In the genomic region with DNA sequence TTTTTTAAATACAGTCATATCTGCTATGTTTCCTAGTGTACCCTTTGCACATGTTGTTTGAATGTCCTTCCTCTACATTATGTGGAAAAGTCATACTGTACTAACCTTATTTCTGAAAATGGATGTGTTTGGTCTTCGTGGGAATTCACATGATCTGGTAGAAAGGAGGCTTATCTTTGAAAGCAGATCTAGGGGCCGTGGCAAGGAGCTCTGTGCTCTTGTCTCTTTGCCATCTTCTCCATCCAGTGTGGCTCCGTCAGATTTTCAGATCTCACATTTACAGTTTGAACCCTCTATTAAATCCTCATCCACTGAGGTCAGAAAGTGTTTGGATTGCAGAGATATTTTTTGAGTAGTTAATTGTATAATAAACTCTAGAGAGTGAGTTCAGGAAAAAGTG, we compare ENCODE assay signal across 2 cellular contexts.
TF ChIP-seq lines count a peak whose summit lies in the region.

No MANE protein-coding gene starts in this region.

TF ChIP-seq in HEK293, 187 proteins besides CTCF, POLR2A, EP300 and RAD21:
- no peak for TF ChIP-seq ZNF140 (tag by site-specific recombination; IDR thresholded peaks at IDR 0.05)
- TF ChIP-seq ZNF514 (tag by site-specific recombination; IDR thresholded peaks at IDR 0.05), result no peak
- TF ChIP-seq ZNF521 (tag by site-specific recombination; IDR thresholded peaks at IDR 0.05), result no peak
- TF ChIP-seq, protein P1, sequence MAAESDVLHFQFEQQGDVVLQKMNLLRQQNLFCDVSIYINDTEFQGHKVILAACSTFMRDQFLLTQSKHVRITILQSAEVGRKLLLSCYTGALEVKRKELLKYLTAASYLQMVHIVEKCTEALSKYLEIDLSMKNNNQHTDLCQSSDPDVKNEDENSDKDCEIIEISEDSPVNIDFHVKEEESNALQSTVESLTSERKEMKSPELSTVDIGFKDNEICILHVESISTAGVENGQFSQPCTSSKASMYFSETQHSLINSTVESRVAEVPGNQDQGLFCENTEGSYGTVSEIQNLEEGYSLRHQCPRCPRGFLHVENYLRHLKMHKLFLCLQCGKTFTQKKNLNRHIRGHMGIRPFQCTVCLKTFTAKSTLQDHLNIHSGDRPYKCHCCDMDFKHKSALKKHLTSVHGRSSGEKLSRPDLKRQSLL (tag by site-specific recombination; IDR thresholded peaks at IDR 0.05), result no peak
- TF ChIP-seq, protein P2, sequence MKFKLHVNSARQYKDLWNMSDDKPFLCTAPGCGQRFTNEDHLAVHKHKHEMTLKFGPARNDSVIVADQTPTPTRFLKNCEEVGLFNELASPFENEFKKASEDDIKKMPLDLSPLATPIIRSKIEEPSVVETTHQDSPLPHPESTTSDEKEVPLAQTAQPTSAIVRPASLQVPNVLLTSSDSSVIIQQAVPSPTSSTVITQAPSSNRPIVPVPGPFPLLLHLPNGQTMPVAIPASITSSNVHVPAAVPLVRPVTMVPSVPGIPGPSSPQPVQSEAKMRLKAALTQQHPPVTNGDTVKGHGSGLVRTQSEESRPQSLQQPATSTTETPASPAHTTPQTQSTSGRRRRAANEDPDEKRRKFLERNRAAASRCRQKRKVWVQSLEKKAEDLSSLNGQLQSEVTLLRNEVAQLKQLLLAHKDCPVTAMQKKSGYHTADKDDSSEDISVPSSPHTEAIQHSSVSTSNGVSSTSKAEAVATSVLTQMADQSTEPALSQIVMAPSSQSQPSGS (tag by site-specific recombination; IDR thresholded peaks at IDR 0.05; ENCODE audit: low read depth), result no peak
- 0 out of 2 replicates have a peak, but pooled peaks have one; percentile 20 for TF ChIP-seq GFI1B (tag by site-specific recombination; IDR thresholded peaks at IDR 0.05)
- TF ChIP-seq, protein P3, sequence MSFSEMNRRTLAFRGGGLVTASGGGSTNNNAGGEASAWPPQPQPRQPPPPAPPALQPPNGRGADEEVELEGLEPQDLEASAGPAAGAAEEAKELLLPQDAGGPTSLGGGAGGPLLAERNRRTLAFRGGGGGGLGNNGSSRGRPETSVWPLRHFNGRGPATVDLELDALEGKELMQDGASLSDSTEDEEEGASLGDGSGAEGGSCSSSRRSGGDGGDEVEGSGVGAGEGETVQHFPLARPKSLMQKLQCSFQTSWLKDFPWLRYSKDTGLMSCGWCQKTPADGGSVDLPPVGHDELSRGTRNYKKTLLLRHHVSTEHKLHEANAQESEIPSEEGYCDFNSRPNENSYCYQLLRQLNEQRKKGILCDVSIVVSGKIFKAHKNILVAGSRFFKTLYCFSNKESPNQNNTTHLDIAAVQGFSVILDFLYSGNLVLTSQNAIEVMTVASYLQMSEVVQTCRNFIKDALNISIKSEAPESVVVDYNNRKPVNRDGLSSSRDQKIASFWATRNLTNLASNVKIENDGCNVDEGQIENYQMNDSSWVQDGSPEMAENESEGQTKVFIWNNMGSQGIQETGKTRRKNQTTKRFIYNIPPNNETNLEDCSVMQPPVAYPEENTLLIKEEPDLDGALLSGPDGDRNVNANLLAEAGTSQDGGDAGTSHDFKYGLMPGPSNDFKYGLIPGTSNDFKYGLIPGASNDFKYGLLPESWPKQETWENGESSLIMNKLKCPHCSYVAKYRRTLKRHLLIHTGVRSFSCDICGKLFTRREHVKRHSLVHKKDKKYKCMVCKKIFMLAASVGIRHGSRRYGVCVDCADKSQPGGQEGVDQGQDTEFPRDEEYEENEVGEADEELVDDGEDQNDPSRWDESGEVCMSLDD (tag by site-specific recombination; IDR thresholded peaks at IDR 0.05), result no peak
- 0 out of 2 replicates have a peak, but pooled peaks have one; percentile 52 for TF ChIP-seq ZBTB17 (tag by site-specific recombination; IDR thresholded peaks at IDR 0.05)
- TF ChIP-seq, protein P4, sequence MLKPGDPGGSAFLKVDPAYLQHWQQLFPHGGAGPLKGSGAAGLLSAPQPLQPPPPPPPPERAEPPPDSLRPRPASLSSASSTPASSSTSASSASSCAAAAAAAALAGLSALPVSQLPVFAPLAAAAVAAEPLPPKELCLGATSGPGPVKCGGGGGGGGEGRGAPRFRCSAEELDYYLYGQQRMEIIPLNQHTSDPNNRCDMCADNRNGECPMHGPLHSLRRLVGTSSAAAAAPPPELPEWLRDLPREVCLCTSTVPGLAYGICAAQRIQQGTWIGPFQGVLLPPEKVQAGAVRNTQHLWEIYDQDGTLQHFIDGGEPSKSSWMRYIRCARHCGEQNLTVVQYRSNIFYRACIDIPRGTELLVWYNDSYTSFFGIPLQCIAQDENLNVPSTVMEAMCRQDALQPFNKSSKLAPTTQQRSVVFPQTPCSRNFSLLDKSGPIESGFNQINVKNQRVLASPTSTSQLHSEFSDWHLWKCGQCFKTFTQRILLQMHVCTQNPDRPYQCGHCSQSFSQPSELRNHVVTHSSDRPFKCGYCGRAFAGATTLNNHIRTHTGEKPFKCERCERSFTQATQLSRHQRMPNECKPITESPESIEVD (tag by site-specific recombination; IDR thresholded peaks at IDR 0.05), result peak; percentile 54

TF ChIP-seq in SK-N-SH treated with all-trans-retinoic acid at 6 μM for 48 hours, 23 proteins besides CTCF, POLR2A, EP300 and RAD21:
- TF ChIP-seq ARNTL (CRISPR knock-in tag; IDR thresholded peaks at IDR 0.05; ENCODE audit: borderline replicate concordance, low read depth) (no peak), ESRRG (CRISPR knock-in tag; IDR thresholded peaks at IDR 0.05) (no peak), SNAI2 (CRISPR knock-in tag; IDR thresholded peaks at IDR 0.05) (no peak), OSR1 (CRISPR knock-in tag; IDR thresholded peaks at IDR 0.05) (no peak), CSDC2 (CRISPR knock-in tag; IDR thresholded peaks at IDR 0.05) (no peak), ZFP30 (CRISPR knock-in tag; IDR thresholded peaks at IDR 0.05) (no peak), ISL1 (CRISPR knock-in tag; IDR thresholded peaks at IDR 0.05) (no peak), RARB (CRISPR knock-in tag; IDR thresholded peaks at IDR 0.05) (no peak), BACH2 (CRISPR knock-in tag; IDR thresholded peaks at IDR 0.05; ENCODE audit: borderline replicate concordance) (no peak)
